Comparison of ENCODE assay signal across 9 cellular contexts in the genomic region with DNA sequence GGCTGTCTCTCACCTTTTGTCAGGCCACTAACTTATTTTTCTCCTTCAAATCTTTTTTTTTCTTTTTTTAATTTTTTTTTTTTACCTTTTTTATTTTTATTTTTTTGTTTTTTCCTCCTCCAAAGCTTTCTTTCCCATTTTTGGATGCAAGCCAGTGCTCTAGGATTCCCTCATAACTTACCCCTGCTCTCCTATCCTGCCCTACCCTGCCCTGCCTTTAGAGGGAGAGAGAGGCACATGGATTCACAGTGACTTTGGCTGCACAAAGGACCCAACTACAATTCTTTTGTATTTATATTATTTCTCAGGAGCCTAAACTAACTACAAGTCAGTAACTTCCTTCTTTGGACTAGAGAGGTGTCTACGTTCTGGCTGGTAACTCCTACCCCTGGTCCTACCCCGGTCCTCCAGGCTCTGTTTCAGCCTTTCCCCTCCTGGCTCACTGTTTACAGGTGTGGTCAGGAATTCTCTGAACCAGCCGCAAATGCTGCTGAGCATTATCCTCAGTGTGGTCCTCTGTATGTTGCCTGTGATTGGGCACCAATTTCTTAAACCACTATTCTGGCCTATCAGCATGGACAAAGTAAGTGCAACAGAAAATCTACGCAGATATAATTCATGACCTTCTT. TPM values are rescaled to one million over a fixed set of nuclear protein-coding genes. Genes with fewer than 3 reads are reported as not detected.
DNase-seq lines count a peak whose midpoint lies in the region; ATAC-seq and TF ChIP-seq lines count a peak whose summit lies in the region.
"Had no signal": no experiment of that assay in that cellular context is flagged by ENCODE, and none has a peak within 500 bp of the region (broad histone marks: within the 10 kb centered on the region; RNA-seq: fewer than 3 reads in every experiment).

No MANE protein-coding gene starts in this region.

- peak; percentile 93 for TF ChIP-seq CTCF in choroid plexus epithelial cell (conservative IDR thresholded peaks at IDR 0.05; ENCODE audit: low read depth, low read length)

- no peak for ATAC-seq in HG02973 (IDR thresholded peaks at IDR 0.05; ENCODE audit: unreplicated experiment)

- H3K36me3 Mint-ChIP-seq in activated T-cell treated with anti-CD3 and anti-CD28 coated beads, Interleukin-2, amount 50 U/mL, for 24 hours (ENCODE audit: low read depth), result no peaks in the 10 kb centered on the region

- H3K27me3 Mint-ChIP-seq in activated T-cell treated with anti-CD3 and anti-CD28 coated beads, Interleukin-2, amount 50 U/mL, for 24 hours, result peaks cover 16% of the 10 kb centered on the region

- H3K4me1 Mint-ChIP-seq in activated T-cell treated with anti-CD3 and anti-CD28 coated beads, Interleukin-2, amount 50 U/mL, for 24 hours (ENCODE audit: low read depth), result no peaks in the 10 kb centered on the region

- DNase-seq in D341Med (ENCODE audit: low spot score) (peak; percentile 60), HPDE6-E6E7 (ENCODE audit: extremely low spot score) (peak; percentile 70), RPMI7951 (ENCODE audit: low read depth) (peak; percentile 54), choroid plexus epithelial cell (ENCODE audit: low read depth) (peak; percentile 86), medulla oblongata (ENCODE audit: extremely low spot score) (peak; percentile 57)
- DNase-seq in NK-92 treated with Interleukin-12 subunit alpha and Interleukin-12 subunit beta, amount 100 ng/mL, for 24 hours (lab: John Stamatoyannopoulos, UW), result no peak
- no peak for DNase-seq in activated T-cell treated with anti-CD3 and anti-CD28 coated beads, Interleukin-2, amount 50 U/mL, for 24 hours

- no peaks in the 10 kb centered on the region for H3K9me3 Mint-ChIP-seq in activated T-cell treated with anti-CD3 and anti-CD28 coated beads, Interleukin-2, amount 50 U/mL, for 24 hours

- H3K4me3 ChIP-seq in choroid plexus epithelial cell (ENCODE audit: low read depth, low read length), result no peak overlapping the region
- H3K4me3 ChIP-seq: SK-N-MC had no signal

- H3K27ac Mint-ChIP-seq in activated T-cell treated with anti-CD3 and anti-CD28 coated beads, Interleukin-2, amount 50 U/mL, for 24 hours, result no peak overlapping the region

- H3K4me3 Mint-ChIP-seq in activated T-cell treated with anti-CD3 and anti-CD28 coated beads, Interleukin-2, amount 50 U/mL, for 24 hours, result no peak overlapping the region

RNA-seq across cellular contexts. Expression of gene RUSC2, which starts 8.4 kb away (rescaled TPM):
- 6.4 and 7.6 TPM in 2 replicates for total RNA-seq in RPMI7951 (2014; rRNA removed; shearing (Covaris generic))

Comparison
In these comparisons a context has a peak if more than half of its experiments do, and no peak if none do; other contexts are left out.
1. DNase-seq: peak in D341Med (single experiment), HPDE6-E6E7 (single experiment), RPMI7951 (single experiment), choroid plexus epithelial cell (single experiment) and medulla oblongata (single experiment); none in NK-92 treated with Interleukin-12 subunit alpha and Interleukin-12 subunit beta, amount 100 ng/mL, for 24 hours (single experiment) and activated T-cell treated with anti-CD3 and anti-CD28 coated beads, Interleukin-2, amount 50 U/mL, for 24 hours (single experiment).